In the genomic region with DNA sequence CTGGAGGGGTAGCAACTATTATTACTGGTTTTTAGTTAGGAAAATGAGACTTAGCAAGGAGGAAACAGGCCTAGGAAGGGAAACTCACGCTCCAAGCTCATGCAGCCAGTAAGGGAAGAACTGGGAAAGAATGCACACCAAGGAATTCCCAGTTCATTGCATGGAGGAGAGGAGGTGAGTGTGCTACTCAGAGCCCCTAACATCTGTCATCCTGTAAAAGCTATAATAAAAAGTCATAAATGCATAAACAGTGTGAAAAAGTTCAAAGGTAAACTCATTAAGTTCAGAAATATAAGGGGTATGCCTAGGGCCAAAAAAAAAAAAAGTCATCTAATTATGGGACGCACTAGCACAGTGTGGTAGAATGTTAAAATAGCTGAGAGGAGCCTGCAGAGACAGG, we compare ENCODE assay signal across 19 cellular contexts. TPM values are rescaled to one million over a fixed set of nuclear protein-coding genes. Genes with fewer than 3 reads are reported as not detected.
DNase-seq lines count a peak whose midpoint lies in the region; ATAC-seq and TF ChIP-seq lines count a peak whose summit lies in the region.
"Had no signal": no experiment of that assay in that cellular context is flagged by ENCODE, and none has a peak within 500 bp of the region (broad histone marks: within the 10 kb centered on the region; RNA-seq: fewer than 3 reads in every experiment).

No MANE protein-coding gene starts in this region.

- intact Hi-C loops in left ventricle myocardium superior (cut with micrococcal nuclease): no loop called here

- DNase-seq in left ventricle myocardium superior: no peak
- no peak for DNase-seq in middle frontal gyrus (ENCODE audit: extremely low spot score, low spot score)
- no peak for DNase-seq in NCI-H82 treated with DMSO at 0.1 percent for 48 hours (lab: John Stamatoyannopoulos, UW; ENCODE audit: unreplicated experiment)
- no peak for DNase-seq in activated naive CD4-positive, alpha-beta T cell (lab: John Stamatoyannopoulos, UW)
- DNase-seq: ACHN; BE2C; C1 segment of cervical spinal cord; CD4-positive, CD25-positive, alpha-beta regulatory T cell; CD8-positive, alpha-beta memory T cell; COR-L47; GOT3; H7; HFFc6 had no signal

- no peak for ATAC-seq in left ventricle myocardium superior
- ATAC-seq: HCT116 had no signal

- peaks cover 19% of the 10 kb centered on the region for H3K4me1 ChIP-seq in OCI-LY3 (ENCODE audit: low read length)
- H3K4me1 ChIP-seq in duodenal mucosa (ENCODE audit: control insufficient read depth in 1 of 2, insufficient read depth in 2 of 2, low read length in 2 of 2): peaks cover 31 to 36% of the 10 kb centered on the region in 2 donors
- peaks cover 12 to 39% of the 10 kb centered on the region in 2 donors for H3K4me1 ChIP-seq in mucosa of rectum (ENCODE audit: control insufficient read depth in 2 of 2, insufficient read depth in 2 of 2, low read length in 2 of 2)
- H3K4me1 ChIP-seq: BE2C had no signal

- 0 out of 2 replicates have a peak overlapping the region, but pooled peaks have one; percentile 42 for H3K4me2 ChIP-seq in OCI-LY3 (ENCODE audit: low read length)

- no peak for TF ChIP-seq CTCF in 22Rv1 (IDR thresholded peaks at IDR 0.05)
- no peak for TF ChIP-seq CTCF in OCI-LY3 (IDR thresholded peaks at IDR 0.05; ENCODE audit: low read depth, low read length)

- no peaks in the 10 kb centered on the region for H4K20me1 ChIP-seq in OCI-LY3 (ENCODE audit: insufficient read depth, low read length)

- H2AFZ ChIP-seq in OCI-LY3 (ENCODE audit: low read depth, low read length): no peak overlapping the region

- no peaks in the 10 kb centered on the region for H3K79me2 ChIP-seq in OCI-LY3 (ENCODE audit: low read length)

- H3K4me3 ChIP-seq in OCI-LY3 (ENCODE audit: low read length): no peak overlapping the region
- H3K4me3 ChIP-seq in duodenal mucosa (ENCODE audit: low read depth in 1 of 2, low read length in 2 of 2): peak overlapping the region; percentile 27 to 48
- H3K4me3 ChIP-seq in mucosa of rectum (ENCODE audit: low read length in 2 of 2): peak overlapping the region in 1 of 2 donors; percentile 23

- H3K27me3 ChIP-seq in OCI-LY3 (ENCODE audit: low read depth, low read length) (peaks cover 31% of the 10 kb centered on the region), duodenal mucosa (ENCODE audit: control insufficient read depth in 1 of 2, insufficient read depth in 2 of 2, low read length in 2 of 2) (no peaks in the 10 kb centered on the region), mucosa of rectum (ENCODE audit: control insufficient read depth in 2 of 2, insufficient read depth in 2 of 2, low read length in 2 of 2) (no peaks in the 10 kb centered on the region)
- H3K27me3 ChIP-seq: BE2C had no signal

- H3K9me3 ChIP-seq in OCI-LY3 (ENCODE audit: insufficient read depth, low read length) (no peaks in the 10 kb centered on the region), duodenal mucosa (ENCODE audit: control insufficient read depth in 1 of 2, low read length in 2 of 2) (no peaks in the 10 kb centered on the region), mucosa of rectum (ENCODE audit: control insufficient read depth in 2 of 2, low read length in 2 of 2) (no peaks in the 10 kb centered on the region)
- H3K9me3 ChIP-seq: BE2C had no signal

- peak overlapping the region; percentile 21; the same call in 1 of the 2 replicates for H3K27ac ChIP-seq in 22Rv1
- H3K27ac ChIP-seq in OCI-LY3 (ENCODE audit: low read length): no peak overlapping the region
- H3K27ac ChIP-seq in duodenal mucosa (ENCODE audit: low read depth, low read length): peak overlapping the region; percentile 8
- H3K27ac ChIP-seq in mucosa of rectum (ENCODE audit: low read depth in 2 of 2, low read length in 2 of 2): peak overlapping the region; percentile 72 to 84

- H3K9ac ChIP-seq in OCI-LY3 (ENCODE audit: low read length) (no peak overlapping the region), duodenal mucosa (ENCODE audit: low read depth in 1 of 2, low read length in 2 of 2) (no peak overlapping the region), mucosa of rectum (ENCODE audit: low read depth in 1 of 2, low read length in 2 of 2) (no peak overlapping the region)

- H3K36me3 ChIP-seq in OCI-LY3 (replicated peaks; ENCODE audit: low read depth, low read length) (no peaks in the 10 kb centered on the region), duodenal mucosa (ENCODE audit: control insufficient read depth in 1 of 2, insufficient read depth in 2 of 2, low read length in 2 of 2) (no peaks in the 10 kb centered on the region), mucosa of rectum (ENCODE audit: control insufficient read depth in 2 of 2, insufficient read depth in 2 of 2, low read length in 2 of 2) (no peaks in the 10 kb centered on the region)
- H3K36me3 ChIP-seq: BE2C had no signal

RNA-seq across cellular contexts. Expression of gene TMEM98, which starts 25.9 kb away (rescaled TPM):
- 10.7 TPM for total RNA-seq in left ventricle myocardium superior
- total RNA-seq: A172; CD4-positive, CD25-positive, alpha-beta regulatory T cell had no signal

RNA-seq across cellular contexts. Expression of gene SPACA3, which starts 37.8 kb away (rescaled TPM):
- total RNA-seq in left ventricle myocardium superior: not detected
- total RNA-seq: A172; CD4-positive, CD25-positive, alpha-beta regulatory T cell; CD8-positive, alpha-beta memory T cell; H7; HFFc6 had no signal
